In genomic region chr5:57106661-57107060, GRCh38 we compare ENCODE assay signal across 1 cellular context.
TF ChIP-seq lines count a peak whose summit lies in the region.

No MANE protein-coding gene starts in this region.

TF ChIP-seq in K562, 482 proteins besides CTCF, POLR2A, EP300 and RAD21 (continued from another document):
- TF ChIP-seq HINFP (tag; conservative IDR thresholded peaks at IDR 0.05; ENCODE audit: low read depth) = no peak
- TF ChIP-seq, protein P1, sequence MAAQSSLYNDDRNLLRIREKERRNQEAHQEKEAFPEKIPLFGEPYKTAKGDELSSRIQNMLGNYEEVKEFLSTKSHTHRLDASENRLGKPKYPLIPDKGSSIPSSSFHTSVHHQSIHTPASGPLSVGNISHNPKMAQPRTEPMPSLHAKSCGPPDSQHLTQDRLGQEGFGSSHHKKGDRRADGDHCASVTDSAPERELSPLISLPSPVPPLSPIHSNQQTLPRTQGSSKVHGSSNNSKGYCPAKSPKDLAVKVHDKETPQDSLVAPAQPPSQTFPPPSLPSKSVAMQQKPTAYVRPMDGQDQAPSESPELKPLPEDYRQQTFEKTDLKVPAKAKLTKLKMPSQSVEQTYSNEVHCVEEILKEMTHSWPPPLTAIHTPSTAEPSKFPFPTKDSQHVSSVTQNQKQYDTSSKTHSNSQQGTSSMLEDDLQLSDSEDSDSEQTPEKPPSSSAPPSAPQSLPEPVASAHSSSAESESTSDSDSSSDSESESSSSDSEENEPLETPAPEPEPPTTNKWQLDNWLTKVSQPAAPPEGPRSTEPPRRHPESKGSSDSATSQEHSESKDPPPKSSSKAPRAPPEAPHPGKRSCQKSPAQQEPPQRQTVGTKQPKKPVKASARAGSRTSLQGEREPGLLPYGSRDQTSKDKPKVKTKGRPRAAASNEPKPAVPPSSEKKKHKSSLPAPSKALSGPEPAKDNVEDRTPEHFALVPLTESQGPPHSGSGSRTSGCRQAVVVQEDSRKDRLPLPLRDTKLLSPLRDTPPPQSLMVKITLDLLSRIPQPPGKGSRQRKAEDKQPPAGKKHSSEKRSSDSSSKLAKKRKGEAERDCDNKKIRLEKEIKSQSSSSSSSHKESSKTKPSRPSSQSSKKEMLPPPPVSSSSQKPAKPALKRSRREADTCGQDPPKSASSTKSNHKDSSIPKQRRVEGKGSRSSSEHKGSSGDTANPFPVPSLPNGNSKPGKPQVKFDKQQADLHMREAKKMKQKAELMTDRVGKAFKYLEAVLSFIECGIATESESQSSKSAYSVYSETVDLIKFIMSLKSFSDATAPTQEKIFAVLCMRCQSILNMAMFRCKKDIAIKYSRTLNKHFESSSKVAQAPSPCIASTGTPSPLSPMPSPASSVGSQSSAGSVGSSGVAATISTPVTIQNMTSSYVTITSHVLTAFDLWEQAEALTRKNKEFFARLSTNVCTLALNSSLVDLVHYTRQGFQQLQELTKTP (IDR thresholded peaks at IDR 0.05; ENCODE audit: low read depth in 1 of 2, partially characterized antibody in 2 of 2) = no peak
- TF ChIP-seq LARP7 (IDR thresholded peaks at IDR 0.05) = no peak
- TF ChIP-seq ZKSCAN8 (CRISPR knock-in tag; IDR thresholded peaks at IDR 0.05) = no peak
- no peak for TF ChIP-seq STAT5A (IDR thresholded peaks at IDR 0.05; ENCODE audit: borderline replicate concordance, low read length)
- peak; percentile 23; the same call in 1 of the 2 replicates for TF ChIP-seq USF2 (CRISPR knock-in tag; IDR thresholded peaks at IDR 0.05)
- no peak for TF ChIP-seq PHF20 (IDR thresholded peaks at IDR 0.05; ENCODE audit: partially characterized antibody)
- TF ChIP-seq, protein P2, sequence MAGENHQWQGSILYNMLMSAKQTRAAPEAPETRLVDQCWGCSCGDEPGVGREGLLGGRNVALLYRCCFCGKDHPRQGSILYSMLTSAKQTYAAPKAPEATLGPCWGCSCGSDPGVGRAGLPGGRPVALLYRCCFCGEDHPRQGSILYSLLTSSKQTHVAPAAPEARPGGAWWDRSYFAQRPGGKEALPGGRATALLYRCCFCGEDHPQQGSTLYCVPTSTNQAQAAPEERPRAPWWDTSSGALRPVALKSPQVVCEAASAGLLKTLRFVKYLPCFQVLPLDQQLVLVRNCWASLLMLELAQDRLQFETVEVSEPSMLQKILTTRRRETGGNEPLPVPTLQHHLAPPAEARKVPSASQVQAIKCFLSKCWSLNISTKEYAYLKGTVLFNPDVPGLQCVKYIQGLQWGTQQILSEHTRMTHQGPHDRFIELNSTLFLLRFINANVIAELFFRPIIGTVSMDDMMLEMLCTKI (IDR thresholded peaks at IDR 0.05; ENCODE audit: partially characterized antibody) = no peak
- no peak for TF ChIP-seq HDAC1 (IDR thresholded peaks at IDR 0.05)
- no peak for TF ChIP-seq TEAD2 (tag; IDR thresholded peaks at IDR 0.05)
- no peak for TF ChIP-seq NELFE (IDR thresholded peaks at IDR 0.05; ENCODE audit: insufficient read depth, insufficient read length)
- no peak for TF ChIP-seq FOS (IDR thresholded peaks at IDR 0.05; ENCODE audit: extremely low read depth, insufficient read length)
- no peak for TF ChIP-seq KLF1 (tag; IDR thresholded peaks at IDR 0.05)
- no peak for TF ChIP-seq GABPA (tag; conservative IDR thresholded peaks at IDR 0.05; ENCODE audit: low read depth)
- TF ChIP-seq CREB3 (tag; conservative IDR thresholded peaks at IDR 0.05; ENCODE audit: low read depth) = no peak
- TF ChIP-seq ZBTB7A (IDR thresholded peaks at IDR 0.05; ENCODE audit: borderline replicate concordance, control insufficient read depth, low read depth, low read length) = no peak
- TF ChIP-seq, protein P3, sequence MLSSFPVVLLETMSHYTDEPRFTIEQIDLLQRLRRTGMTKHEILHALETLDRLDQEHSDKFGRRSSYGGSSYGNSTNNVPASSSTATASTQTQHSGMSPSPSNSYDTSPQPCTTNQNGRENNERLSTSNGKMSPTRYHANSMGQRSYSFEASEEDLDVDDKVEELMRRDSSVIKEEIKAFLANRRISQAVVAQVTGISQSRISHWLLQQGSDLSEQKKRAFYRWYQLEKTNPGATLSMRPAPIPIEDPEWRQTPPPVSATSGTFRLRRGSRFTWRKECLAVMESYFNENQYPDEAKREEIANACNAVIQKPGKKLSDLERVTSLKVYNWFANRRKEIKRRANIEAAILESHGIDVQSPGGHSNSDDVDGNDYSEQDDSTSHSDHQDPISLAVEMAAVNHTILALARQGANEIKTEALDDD (IDR thresholded peaks at IDR 0.05) = no peak
- TF ChIP-seq HDAC8 (tag; IDR thresholded peaks at IDR 0.05) = no peak
- TF ChIP-seq RAD51 (IDR thresholded peaks at IDR 0.05; ENCODE audit: borderline replicate concordance, low read depth) = peak; percentile 77
- TF ChIP-seq HEY1 (CRISPR knock-in tag; IDR thresholded peaks at IDR 0.05; ENCODE audit: borderline replicate concordance) = no peak
- TF ChIP-seq ZNF395 (CRISPR knock-in tag; IDR thresholded peaks at IDR 0.05) = no peak
- peak; percentile 72 for TF ChIP-seq TOE1 (IDR thresholded peaks at IDR 0.05; ENCODE audit: borderline replicate concordance)
- TF ChIP-seq TOE1 (CRISPR knock-in tag; IDR thresholded peaks at IDR 0.05; ENCODE audit: borderline replicate concordance, low read depth) = no peak
- TF ChIP-seq KAT2B (IDR thresholded peaks at IDR 0.05; ENCODE audit: low read depth, low read length) = no peak
- TF ChIP-seq, protein P4, sequence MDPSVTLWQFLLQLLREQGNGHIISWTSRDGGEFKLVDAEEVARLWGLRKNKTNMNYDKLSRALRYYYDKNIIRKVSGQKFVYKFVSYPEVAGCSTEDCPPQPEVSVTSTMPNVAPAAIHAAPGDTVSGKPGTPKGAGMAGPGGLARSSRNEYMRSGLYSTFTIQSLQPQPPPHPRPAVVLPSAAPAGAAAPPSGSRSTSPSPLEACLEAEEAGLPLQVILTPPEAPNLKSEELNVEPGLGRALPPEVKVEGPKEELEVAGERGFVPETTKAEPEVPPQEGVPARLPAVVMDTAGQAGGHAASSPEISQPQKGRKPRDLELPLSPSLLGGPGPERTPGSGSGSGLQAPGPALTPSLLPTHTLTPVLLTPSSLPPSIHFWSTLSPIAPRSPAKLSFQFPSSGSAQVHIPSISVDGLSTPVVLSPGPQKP (CRISPR knock-in tag; IDR thresholded peaks at IDR 0.05) = no peak
